In genomic region chr18:34976899-34977786, GRCh38 we compare ENCODE assay signal across 8 cellular contexts.
DNase-seq lines count a peak whose midpoint lies in the region; ATAC-seq lines count a peak whose summit lies in the region.

No MANE protein-coding gene starts in this region.

- no peak overlapping the region for H3K27ac ChIP-seq in duodenal mucosa (ENCODE audit: low read depth, low read length)

- intact Hi-C loops in activated CD4-positive, alpha-beta memory T cell treated with anti-CD3 and anti-CD28 coated beads for 36 hours (cut with micrococcal nuclease) = loop anchor here (5.0 kb wide), 3 partner anchors 65 to 520 kb away; partner anchors contain the start of gene INO80C

- H3K36me3 Mint-ChIP-seq in activated CD4-positive, alpha-beta memory T cell treated with anti-CD3 and anti-CD28 coated beads for 36 hours = no peaks in the 10 kb centered on the region

- peaks cover 15 to 23% of the 10 kb centered on the region in 2 donors for H3K4me1 ChIP-seq in duodenal mucosa (ENCODE audit: control insufficient read depth in 1 of 2, insufficient read depth in 2 of 2, low read length in 2 of 2)

- H3K4me3 ChIP-seq in duodenal mucosa (ENCODE audit: low read depth in 1 of 2, low read length in 2 of 2) = peak overlapping the region; percentile 89 to 96

- CTCF ChIA-PET in activated CD4-positive, alpha-beta memory T cell treated with anti-CD3 and anti-CD28 coated beads for 36 hours (lab: Charles Lee) = interaction anchor here (0.7 kb wide), 1 partner anchor 23 kb away, joined by 3 read pairs; no protein-coding TSS in a partner anchor

- peaks cover 23% of the 10 kb centered on the region for H3K4me1 Mint-ChIP-seq in activated CD4-positive, alpha-beta memory T cell treated with anti-CD3 and anti-CD28 coated beads for 36 hours (ENCODE audit: low read depth)

- H3K36me3 ChIP-seq in duodenal mucosa (ENCODE audit: control insufficient read depth in 1 of 2, insufficient read depth in 2 of 2, low read length in 2 of 2) = no peaks in the 10 kb centered on the region

- H3K9me3 Mint-ChIP-seq in activated CD4-positive, alpha-beta memory T cell treated with anti-CD3 and anti-CD28 coated beads for 36 hours = no peaks in the 10 kb centered on the region

- peaks cover 30% of the 10 kb centered on the region for H3K27me3 Mint-ChIP-seq in activated CD4-positive, alpha-beta memory T cell treated with anti-CD3 and anti-CD28 coated beads for 36 hours

- ATAC-seq in GM18873 (IDR thresholded peaks at IDR 0.05; ENCODE audit: low FRiP score, unreplicated experiment) (peak; percentile 46), HG03159 (IDR thresholded peaks at IDR 0.05; ENCODE audit: unreplicated experiment) (peak; percentile 80)

- DNase-seq in A172 (ENCODE audit: low spot score) (peak; percentile 48), NCI-H510A (lab: John Stamatoyannopoulos, UW) (peak; percentile 81), medulla oblongata (ENCODE audit: extremely low spot score) (peak; percentile 88)
- peak; percentile 78 for DNase-seq in activated CD4-positive, alpha-beta memory T cell treated with anti-CD3 and anti-CD28 coated beads for 36 hours
- DNase-seq in stimulated activated CD4-positive, alpha-beta T cell treated with anti-CD3 and anti-CD28 coated beads, TNF-alpha, amount 100 ng/mL, for 48 hours (ENCODE audit: low read depth in 3 of 3) = peak in 2 of 3 donors; percentile 25 to 60

- H3K9ac ChIP-seq in duodenal mucosa (ENCODE audit: low read depth in 1 of 2, low read length in 2 of 2) = peak overlapping the region; percentile 81 to 84

- H3K27me3 ChIP-seq in duodenal mucosa (ENCODE audit: control insufficient read depth in 1 of 2, insufficient read depth in 2 of 2, low read length in 2 of 2) = peaks cover 0 to 3% of the 10 kb centered on the region in 2 donors

- H3K4me3 Mint-ChIP-seq in activated CD4-positive, alpha-beta memory T cell treated with anti-CD3 and anti-CD28 coated beads for 36 hours = peak overlapping the region; percentile 72

- POLR2A ChIA-PET in activated CD4-positive, alpha-beta memory T cell treated with anti-CD3 and anti-CD28 coated beads for 36 hours (lab: Charles Lee) = no interaction called here

- H3K9me3 ChIP-seq in duodenal mucosa (ENCODE audit: control insufficient read depth in 1 of 2, low read length in 2 of 2) = no peaks in the 10 kb centered on the region

- no peak overlapping the region for H3K27ac Mint-ChIP-seq in activated CD4-positive, alpha-beta memory T cell treated with anti-CD3 and anti-CD28 coated beads for 36 hours
